Comparison of ENCODE assay signal across 19 cellular contexts in the genomic region with DNA sequence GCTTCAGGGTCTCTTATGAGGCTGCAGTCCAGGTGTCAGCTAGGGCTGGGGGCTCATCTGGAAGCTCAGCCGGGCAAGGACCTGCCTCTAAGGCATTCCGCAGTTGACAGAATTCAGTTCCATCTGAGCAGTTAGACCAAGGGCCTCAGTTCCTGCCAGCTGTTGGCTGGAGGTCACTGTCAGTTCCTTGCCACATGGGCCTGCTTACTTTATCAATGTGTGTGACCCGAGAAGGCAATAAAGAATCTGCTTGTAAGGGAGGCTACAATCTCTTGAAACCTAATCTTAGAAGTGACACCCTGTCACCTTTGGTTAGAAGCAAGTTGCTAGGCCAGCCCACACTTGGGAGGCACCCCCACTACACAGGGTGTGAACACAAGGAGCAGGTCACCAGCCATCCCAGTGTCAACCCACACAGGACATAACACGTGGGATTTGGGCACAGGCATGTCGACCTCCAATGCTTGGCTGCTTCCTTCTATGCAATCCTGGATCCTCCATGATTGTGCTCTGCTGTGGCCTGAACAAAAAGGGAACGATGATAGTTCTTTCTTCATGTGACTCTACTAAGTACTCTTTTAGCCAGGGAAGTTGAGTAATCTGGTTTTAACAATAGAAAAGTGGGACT. TPM values are rescaled to one million over a fixed set of nuclear protein-coding genes. Genes with fewer than 3 reads are reported as not detected.
A peak's percentile ranks its signal among the peaks of the same experiment; 100 is the strongest.
DNase-seq lines count a peak whose midpoint lies in the region; ATAC-seq and TF ChIP-seq lines count a peak whose summit lies in the region.
"Had no signal": no experiment of that assay in that cellular context is flagged by ENCODE, and none has a peak within 500 bp of the region (broad histone marks: within the 10 kb centered on the region; RNA-seq: fewer than 3 reads in every experiment).

No MANE protein-coding gene starts in this region.

- CTCF ChIA-PET in GM10248 (lab: Yijun Ruan, JAX): interaction anchor here (1.0 to 2.3 kb wide), 4 partner anchors 10 to 387 kb away, joined by 3 to 8 read pairs (median 6); no protein-coding TSS in a partner anchor

- POLR2A ChIA-PET in GM10248 (lab: Yijun Ruan, JAX): no interaction called here

- DNase-seq in NK-92 treated with Interleukin-12 subunit alpha and Interleukin-12 subunit beta, amount 100 ng/mL, for 24 hours (lab: John Stamatoyannopoulos, UW): peak; percentile 4
- no peak for DNase-seq in NK-92 (lab: John Stamatoyannopoulos, UW; ENCODE audit: unreplicated experiment)
- peak; percentile 77 to 86 for DNase-seq in SJCRH30
- DNase-seq in myocyte (ENCODE audit: low read depth): peak; percentile 75
- no peak for DNase-seq in upper lobe of right lung
- no peak for DNase-seq in aorta
- no peak for DNase-seq in GM10248 (ENCODE audit: extremely low spot score)
- DNase-seq: activated CD4-positive, alpha-beta T cell treated with anti-CD3 and anti-CD28 coated beads, Interleukin-2, amount 10 ng/mL, durations not matched to agents 7 days and 5 days; brain microvascular endothelial cell; dermis blood vessel endothelial cell; heart left ventricle; NCI-H1930; NCI-H510A treated with DMSO at 0.1 percent for 48 hours; stimulated activated CD4-positive, alpha-beta T cell treated with anti-CD3 and anti-CD28 coated beads, Interleukin-4, amount 100 ng/mL, for 4 hours had no signal

- intact Hi-C loops in upper lobe of right lung (cut with DNase I) (no loop called here), aorta (cut with DNase I) (no loop called here)

- H3K27me3 ChIP-seq in SJCRH30 (no peaks in the 10 kb centered on the region), upper lobe of right lung (no peaks in the 10 kb centered on the region), aorta (ENCODE audit: control insufficient read depth in 1 of 2, insufficient read depth in 2 of 2, low read length in 1 of 2) (no peaks in the 10 kb centered on the region)
- H3K27me3 ChIP-seq: brain microvascular endothelial cell, esophagus muscularis mucosa, heart left ventricle had no signal

- H3K4me1 ChIP-seq in SJCRH30 (peaks cover 60% of the 10 kb centered on the region), upper lobe of right lung (peaks cover 13% of the 10 kb centered on the region), aorta (ENCODE audit: control insufficient read depth in 1 of 2, insufficient read depth in 2 of 2, low read length in 2 of 2) (peaks cover 7 to 29% of the 10 kb centered on the region in 2 donors)

- H3K4me3 ChIP-seq in SJCRH30 (no peak overlapping the region), upper lobe of right lung (no peak overlapping the region), aorta (ENCODE audit: low read length in 2 of 2) (no peak overlapping the region)
- H3K4me3 ChIP-seq: esophagus muscularis mucosa, heart left ventricle, skin epidermis had no signal

- H3K27ac ChIP-seq in SJCRH30: peak overlapping the region; percentile 67
- H3K27ac ChIP-seq in upper lobe of right lung: no peak overlapping the region
- peak overlapping the region in 1 of 2 donors; percentile 34 for H3K27ac ChIP-seq in aorta (ENCODE audit: low read depth in 1 of 2, low read length in 2 of 2)
- H3K27ac ChIP-seq: 22Rv1, brain microvascular endothelial cell, C4-2B had no signal

- H3K36me3 ChIP-seq in SJCRH30 (no peaks in the 10 kb centered on the region), upper lobe of right lung (no peaks in the 10 kb centered on the region), aorta (ENCODE audit: control insufficient read depth in 1 of 2, insufficient read depth in 2 of 2, low read length in 1 of 2) (no peaks in the 10 kb centered on the region)
- H3K36me3 ChIP-seq: brain microvascular endothelial cell, esophagus muscularis mucosa, heart left ventricle had no signal

- TF ChIP-seq CTCF in upper lobe of right lung (IDR thresholded peaks at IDR 0.05): no peak
- TF ChIP-seq CTCF in GM10248 (IDR thresholded peaks at IDR 0.05; ENCODE audit: control extremely low read depth, extremely low read depth, low read depth, missing control alignments): no peak

- ATAC-seq in upper lobe of right lung: peak; percentile 69
- ATAC-seq in esophagus mucosa: no peak
- no peak for ATAC-seq in aorta (ENCODE audit: low FRiP score)
- ATAC-seq: heart left ventricle had no signal

- H3K9me3 ChIP-seq in SJCRH30 (replicated peaks) (no peaks in the 10 kb centered on the region), upper lobe of right lung (no peaks in the 10 kb centered on the region), aorta (ENCODE audit: control insufficient read depth, low read length) (no peaks in the 10 kb centered on the region)
- H3K9me3 ChIP-seq: esophagus muscularis mucosa, heart left ventricle had no signal

- WGBS in aorta, 2 donors: 72 to 74% methylated on average over 6 of the region's 6 CpGs

RNA-seq across cellular contexts. Expression of a gene that starts 41.8 kb away (rescaled TPM):
- 26.9 and 27.6 TPM in 2 replicates for total RNA-seq in SJCRH30 (2014; rRNA removed; shearing (Covaris generic))
- total RNA-seq in myocyte (40.5 and 41.9 TPM in 2 replicates), upper lobe of right lung (31.3 TPM), esophagus mucosa (6.1 TPM), aorta (10 to 100 TPM; 43.4 to 72.5 TPM)
- polyA plus RNA-seq in myocyte (2012): 113 TPM
- polyA plus RNA-seq in aorta: 100 to 1,000 TPM in 1 of 2 donors, 10 to 100 TPM in 1; 44.5 to 110 TPM

Comparison
In these comparisons a context has a peak if more than half of its experiments do, and no peak if none do; other contexts are left out.
1. DNase-seq: peak in NK-92 treated with Interleukin-12 subunit alpha and Interleukin-12 subunit beta, amount 100 ng/mL, for 24 hours (single experiment), SJCRH30 (2 of 2) and myocyte (single experiment); none in NK-92 (single experiment), upper lobe of right lung (single experiment), aorta (0 of 2) and GM10248 (single experiment).